7 cellular contexts compared by ENCODE assay signal in genomic region chr11:62560566-62561103, GRCh38. TPM values are rescaled to one million over a fixed set of nuclear protein-coding genes. Genes with fewer than 3 reads are reported as not detected.
DNase-seq lines count a peak whose midpoint lies in the region; ATAC-seq and TF ChIP-seq lines count a peak whose summit lies in the region.

No MANE protein-coding gene starts in this region.

- DNase-seq in GM10266 (ENCODE audit: extremely low spot score) (no peak), NAMALWA (ENCODE audit: low spot score) (peak; percentile 67), dermis blood vessel endothelial cell (peak; percentile 98), lower leg skin (ENCODE audit: low spot score in 2 of 2) (peak; percentile 95 to 97)
- peak; percentile 74 for DNase-seq in activated CD4-positive, alpha-beta T cell treated with anti-CD3 and anti-CD28 coated beads for 1 hour
- peak; percentile 75 for DNase-seq in stimulated activated CD8-positive, alpha-beta memory T cell treated with anti-CD3 and anti-CD28 coated beads, Interleukin-12 subunit alpha, Interleukin-12 subunit beta, amount 100 ng/mL, for 1 hour (ENCODE audit: low read depth)

- H3K4me3 ChIP-seq in lower leg skin (ENCODE audit: low read depth, poor library complexity, severe bottlenecking): no peak overlapping the region

- intact Hi-C loops in lower leg skin (cut with DNase I; ENCODE audit: low total_unique reads): no loop called here

- WGBS in lower leg skin, 2 donors: 9 to 29% methylated on average over 2 of the region's 2 CpGs

- TF ChIP-seq CTCF in GM10266 (IDR thresholded peaks at IDR 0.05; ENCODE audit: control insufficient read depth, insufficient read depth, low read depth, missing control alignments) (peak; percentile 75), lower leg skin (IDR thresholded peaks at IDR 0.05) (peak in 1 of 3 donors; percentile 80)

- no peak for TF ChIP-seq POLR2A in lower leg skin (IDR thresholded peaks at IDR 0.05)

- ATAC-seq in GM18520 (IDR thresholded peaks at IDR 0.05; ENCODE audit: unreplicated experiment): no peak

RNA-seq across cellular contexts. Expression of gene EEF1G, which starts 13.1 kb away (rescaled TPM):
- total RNA-seq in dermis blood vessel endothelial cell (1,345 and 1,561 TPM in 2 replicates), lower leg skin (1,000 to 10,000 TPM; 2,343 to 3,224 (median 2,571) TPM)

RNA-seq across cellular contexts. Expression of gene AHNAK, which starts 14.0 kb away (rescaled TPM):
- total RNA-seq in dermis blood vessel endothelial cell (517 and 766 TPM in 2 replicates), lower leg skin (1,000 to 10,000 TPM; 1,345 to 1,611 (median 1,532) TPM)

RNA-seq across cellular contexts. Expression of gene TUT1, which starts 30.7 kb away (rescaled TPM):
- total RNA-seq in dermis blood vessel endothelial cell (13.8 and 15.1 TPM in 2 replicates), lower leg skin (10 to 100 TPM; 11.0 to 29.8 (median 15.8) TPM)

RNA-seq across cellular contexts. Expression of gene MTA2, which starts 41.0 kb away (rescaled TPM):
- 190 and 209 TPM in 2 replicates for total RNA-seq in dermis blood vessel endothelial cell
- 100 to 1,000 TPM in 2 of 4 donors, 10 to 100 TPM in 2; 91.3 to 139 (median 98.3) TPM for total RNA-seq in lower leg skin

RNA-seq across cellular contexts. Expression of gene EML3, which starts 51.9 kb away (rescaled TPM):
- total RNA-seq in dermis blood vessel endothelial cell: 40.2 and 42.1 TPM in 2 replicates
- 10 to 100 TPM; 39.5 to 61.0 (median 42.9) TPM for total RNA-seq in lower leg skin
